12 cellular contexts compared by ENCODE assay signal in the genomic region with DNA sequence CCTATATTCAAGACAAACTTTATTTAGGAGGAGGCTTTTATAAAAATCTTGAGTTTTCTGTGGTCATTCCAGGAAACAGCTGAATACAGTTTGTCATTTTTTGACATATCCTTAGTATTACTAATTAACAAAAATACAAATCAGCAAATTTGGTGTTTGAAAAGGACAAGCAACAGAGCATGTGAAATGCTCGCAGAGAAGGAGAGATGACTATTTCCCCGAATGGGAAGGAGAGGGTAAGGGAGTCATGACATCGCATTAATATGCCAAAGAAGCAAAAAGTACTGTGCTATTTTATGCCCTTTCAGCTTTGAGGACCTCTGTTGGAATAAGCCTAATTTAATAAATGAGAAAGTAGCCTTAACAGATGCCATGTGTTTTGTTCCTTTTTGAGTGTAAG. TPM values are rescaled to one million over a fixed set of nuclear protein-coding genes. Genes with fewer than 3 reads are reported as not detected.
DNase-seq lines count a peak whose midpoint lies in the region; ATAC-seq and TF ChIP-seq lines count a peak whose summit lies in the region.
"Had no signal": no experiment of that assay in that cellular context is flagged by ENCODE, and none has a peak within 500 bp of the region (broad histone marks: within the 10 kb centered on the region; RNA-seq: fewer than 3 reads in every experiment).

No MANE protein-coding gene starts in this region.

- TF ChIP-seq CTCF in HL-60 (IDR thresholded peaks at IDR 0.05; ENCODE audit: insufficient read depth, low read length) (no peak), mesothelial cell of epicardium (IDR thresholded peaks at IDR 0.05; ENCODE audit: unreplicated experiment) (no peak)

- no peaks in the 10 kb centered on the region for H3K27me3 Mint-ChIP-seq in CD4-positive, CD25-positive, alpha-beta regulatory T cell
- H3K27me3 Mint-ChIP-seq in activated T-helper 1 cell treated with anti-CD3 and anti-CD28 coated beads, Interleukin-12 subunit alpha, Interleukin-12 subunit beta, Interleukin-2, Interleukin-4 antibody, amounts not matched to agents 30 ng/mL and 10 ng/mL and 1 ng/mL, durations not matched to agents 14 hours and 24 hours and 36 hours (ENCODE audit: insufficient read depth) = no peaks in the 10 kb centered on the region
- H3K27me3 Mint-ChIP-seq in mesothelial cell of epicardium (ENCODE audit: low read depth) = no peaks in the 10 kb centered on the region

- no peak for ATAC-seq in CD4-positive, CD25-positive, alpha-beta regulatory T cell (ENCODE audit: low read depth in 2 of 2)
- ATAC-seq in HG03457 (IDR thresholded peaks at IDR 0.05; ENCODE audit: unreplicated experiment) = no peak

- DNase-seq in CD4-positive, CD25-positive, alpha-beta regulatory T cell = no peak
- DNase-seq in HL-60 (ENCODE audit: low read depth in 1 of 2, low spot score in 1 of 2) (no peak), mesothelial cell of epicardium (ENCODE audit: low spot score in 2 of 2, unreplicated experiment in 2 of 2) (no peak), mesenteric fat pad (ENCODE audit: low spot score) (no peak), NOMO-1 treated with dmso at 0.1 percent for 144 hours (lab: John Stamatoyannopoulos, UW; ENCODE audit: unreplicated experiment) (no peak), GDM1 (lab: John Stamatoyannopoulos, UW) (no peak)
- DNase-seq in activated T-helper 1 cell treated with anti-CD3 and anti-CD28 coated beads, Interleukin-12 subunit alpha, Interleukin-12 subunit beta, Interleukin-2, Interleukin-4 antibody, amounts not matched to agents 30 ng/mL and 10 ng/mL and 1 ng/mL, durations not matched to agents 14 hours and 24 hours and 36 hours (ENCODE audit: low spot score) = no peak
- DNase-seq: DMS 273 treated with DMSO at 0.1 percent for 48 hours; IMR-90; NCI-H2171 treated with DMSO at 0.1 percent for 48 hours; stimulated activated CD8-positive, alpha-beta memory T cell treated with anti-CD3 and anti-CD28 coated beads, Interleukin-4, amount 100 ng/mL, for 48 hours had no signal

- H3K4me1 ChIP-seq in CD4-positive, CD25-positive, alpha-beta regulatory T cell (ENCODE audit: control insufficient read depth, insufficient read depth, low read length, poor library complexity, severe bottlenecking) = peaks cover 21% of the 10 kb centered on the region

- intact Hi-C loops in activated T-helper 1 cell treated with anti-CD3 and anti-CD28 coated beads, Interleukin-12 subunit alpha, Interleukin-12 subunit beta, Interleukin-2, Interleukin-4 antibody, amounts not matched to agents 30 ng/mL and 10 ng/mL and 1 ng/mL, durations not matched to agents 14 hours and 24 hours and 36 hours (cut with micrococcal nuclease) = loop anchor here (5.0 to 10.0 kb wide), 3 partner anchors 186 to 1124 kb away; a partner anchor contains a TSS

- peaks cover 26 to 54% (median 43%) of the 10 kb centered on the region in 4 donors for H3K4me1 Mint-ChIP-seq in CD4-positive, CD25-positive, alpha-beta regulatory T cell
- peaks cover 40% of the 10 kb centered on the region for H3K4me1 Mint-ChIP-seq in activated T-helper 1 cell treated with anti-CD3 and anti-CD28 coated beads, Interleukin-12 subunit alpha, Interleukin-12 subunit beta, Interleukin-2, Interleukin-4 antibody, amounts not matched to agents 30 ng/mL and 10 ng/mL and 1 ng/mL, durations not matched to agents 14 hours and 24 hours and 36 hours (ENCODE audit: low read depth)
- peaks cover 43% of the 10 kb centered on the region for H3K4me1 Mint-ChIP-seq in mesothelial cell of epicardium

- H3K36me3 Mint-ChIP-seq in CD4-positive, CD25-positive, alpha-beta regulatory T cell = peaks cover 34% of the 10 kb centered on the region
- H3K36me3 Mint-ChIP-seq in activated T-helper 1 cell treated with anti-CD3 and anti-CD28 coated beads, Interleukin-12 subunit alpha, Interleukin-12 subunit beta, Interleukin-2, Interleukin-4 antibody, amounts not matched to agents 30 ng/mL and 10 ng/mL and 1 ng/mL, durations not matched to agents 14 hours and 24 hours and 36 hours (ENCODE audit: low read depth) = peaks cover 50% of the 10 kb centered on the region
- H3K36me3 Mint-ChIP-seq in mesothelial cell of epicardium = peaks cover 29% of the 10 kb centered on the region

- no peak overlapping the region for H3K27ac ChIP-seq in CD4-positive, CD25-positive, alpha-beta regulatory T cell (ENCODE audit: insufficient read depth, low read length, poor library complexity, severe bottlenecking)
- H3K27ac ChIP-seq in HL-60 (replicated peaks) = peak overlapping the region; percentile 94

- no peaks in the 10 kb centered on the region for H3K27me3 ChIP-seq in CD4-positive, CD25-positive, alpha-beta regulatory T cell (ENCODE audit: control insufficient read depth, insufficient read depth, low read length)
- H3K27me3 ChIP-seq in HL-60 (ENCODE audit: insufficient read depth, poor library complexity, severe bottlenecking) = no peaks in the 10 kb centered on the region

- H3K9me3 ChIP-seq in CD4-positive, CD25-positive, alpha-beta regulatory T cell (ENCODE audit: control insufficient read depth in 2 of 2, low read length in 2 of 2) = peaks cover 0 to 5% of the 10 kb centered on the region in 2 experiments

- H3K27ac Mint-ChIP-seq in CD4-positive, CD25-positive, alpha-beta regulatory T cell = peak overlapping the region in 2 of 3 donors; percentile 20 to 80
- H3K27ac Mint-ChIP-seq in activated T-helper 1 cell treated with anti-CD3 and anti-CD28 coated beads, Interleukin-12 subunit alpha, Interleukin-12 subunit beta, Interleukin-2, Interleukin-4 antibody, amounts not matched to agents 30 ng/mL and 10 ng/mL and 1 ng/mL, durations not matched to agents 14 hours and 24 hours and 36 hours = no peak overlapping the region
- peak overlapping the region; percentile 59 for H3K27ac Mint-ChIP-seq in mesothelial cell of epicardium

- H3K4me3 Mint-ChIP-seq in CD4-positive, CD25-positive, alpha-beta regulatory T cell = peak overlapping the region; percentile 64 to 83 (median 73)
- H3K4me3 Mint-ChIP-seq in activated T-helper 1 cell treated with anti-CD3 and anti-CD28 coated beads, Interleukin-12 subunit alpha, Interleukin-12 subunit beta, Interleukin-2, Interleukin-4 antibody, amounts not matched to agents 30 ng/mL and 10 ng/mL and 1 ng/mL, durations not matched to agents 14 hours and 24 hours and 36 hours = peak overlapping the region; percentile 73
- peak overlapping the region; percentile 53 for H3K4me3 Mint-ChIP-seq in mesothelial cell of epicardium

- peaks cover 33% of the 10 kb centered on the region for H3K36me3 ChIP-seq in CD4-positive, CD25-positive, alpha-beta regulatory T cell (ENCODE audit: control insufficient read depth, insufficient read depth, low read length)

- peak overlapping the region; percentile 98 for H3K4me3 ChIP-seq in CD4-positive, CD25-positive, alpha-beta regulatory T cell (ENCODE audit: low read depth, low read length)
- H3K4me3 ChIP-seq in HL-60 (replicated peaks; ENCODE audit: insufficient read depth, low read length) = peak overlapping the region; percentile 49

- H3K9me3 Mint-ChIP-seq in CD4-positive, CD25-positive, alpha-beta regulatory T cell = peaks cover 0 to 8% (median 4%) of the 10 kb centered on the region in 7 donors
- peaks cover 8% of the 10 kb centered on the region for H3K9me3 Mint-ChIP-seq in activated T-helper 1 cell treated with anti-CD3 and anti-CD28 coated beads, Interleukin-12 subunit alpha, Interleukin-12 subunit beta, Interleukin-2, Interleukin-4 antibody, amounts not matched to agents 30 ng/mL and 10 ng/mL and 1 ng/mL, durations not matched to agents 14 hours and 24 hours and 36 hours
- peaks cover 9% of the 10 kb centered on the region for H3K9me3 Mint-ChIP-seq in mesothelial cell of epicardium

RNA-seq across cellular contexts. Expression of a gene that starts 1.8 kb away (rescaled TPM):
- 15.9 TPM for total RNA-seq in CD4-positive, CD25-positive, alpha-beta regulatory T cell
- polyA plus RNA-seq in CD4-positive, CD25-positive, alpha-beta regulatory T cell = 10 to 100 TPM; 42.1 to 73.1 (median 48.3) TPM
- 84.0 and 86.7 TPM in 2 replicates for total RNA-seq in activated T-helper 1 cell treated with anti-CD3 and anti-CD28 coated beads, Interleukin-12 subunit alpha, Interleukin-12 subunit beta, Interleukin-2, Interleukin-4 antibody, amounts not matched to agents 30 ng/mL and 10 ng/mL and 1 ng/mL, durations not matched to agents 14 hours and 24 hours and 36 hours
- total RNA-seq in mesothelial cell of epicardium = 49.0 to 51.2 TPM (median 50.9 TPM) in 3 replicates
- 41.1 TPM for total RNA-seq in mesenteric fat pad
